ENCODE assay signal across 8 cellular contexts in genomic region chr1:226064168-226064815, GRCh38. TPM values are rescaled to one million over a fixed set of nuclear protein-coding genes. Genes with fewer than 3 reads are reported as not detected.
DNase-seq lines count a peak whose midpoint lies in the region; ATAC-seq and TF ChIP-seq lines count a peak whose summit lies in the region.

No MANE protein-coding gene starts in this region.

- ATAC-seq in HG03095 (IDR thresholded peaks at IDR 0.05; ENCODE audit: unreplicated experiment) = no peak
- ATAC-seq in GM19035 (IDR thresholded peaks at IDR 0.05; ENCODE audit: unreplicated experiment) = no peak

- no peak overlapping the region for H2BK12ac ChIP-seq in neuronal stem cell (ENCODE audit: low read length)

- H2BK5ac ChIP-seq in neuronal stem cell (ENCODE audit: low read length) = no peak overlapping the region

- H3K9ac ChIP-seq in HUES6 (ENCODE audit: low read length) (peak overlapping the region; percentile 100), neuronal stem cell (ENCODE audit: low read depth, low read length, poor library complexity) (no peak overlapping the region)

- no peaks in the 10 kb centered on the region for H3K9me3 ChIP-seq in HUES6 (ENCODE audit: control insufficient read depth, insufficient read depth, low read depth, low read length)
- H3K9me3 ChIP-seq in neuronal stem cell (replicated peaks in 1 of 2; ENCODE audit: control insufficient read depth in 2 of 2, insufficient read depth in 1 of 2, low read depth in 1 of 2, low read length in 2 of 2) = peaks cover 0 to 4% of the 10 kb centered on the region in 2 donors

- H3K27me3 ChIP-seq in HUES6 (ENCODE audit: control insufficient read depth, insufficient read depth, low read length) (no peaks in the 10 kb centered on the region), neuronal stem cell (ENCODE audit: control insufficient read depth in 3 of 3, insufficient read depth in 3 of 3, low read depth in 1 of 3, low read length in 3 of 3) (no peaks in the 10 kb centered on the region)

- H3K79me1 ChIP-seq in neuronal stem cell (ENCODE audit: low read depth, low read length) = peaks cover 3% of the 10 kb centered on the region

- H2AFZ ChIP-seq in neuronal stem cell (ENCODE audit: low read length) = no peak overlapping the region

- peak; percentile 63 for TF ChIP-seq CTCF in epithelial cell of esophagus (IDR thresholded peaks at IDR 0.05; ENCODE audit: insufficient read depth, low read depth, low read length, missing control alignments)

- peak; percentile 47 for DNase-seq in DMS114 treated with DMSO at 0.1 percent for 48 hours (lab: John Stamatoyannopoulos, UW; ENCODE audit: unreplicated experiment)
- DNase-seq in T-helper 22 cell (ENCODE audit: low read depth) = peak; percentile 4
- peak; percentile 39 for DNase-seq in epithelial cell of esophagus (ENCODE audit: low read depth)
- no peak for DNase-seq in neuronal stem cell (ENCODE audit: low spot score)
- no peak for DNase-seq in NOMO-1 treated with dmso at 0.1 percent for 144 hours (lab: John Stamatoyannopoulos, UW; ENCODE audit: unreplicated experiment)

- H3K4me2 ChIP-seq in neuronal stem cell (ENCODE audit: insufficient read depth, low read length, poor library complexity, severe bottlenecking) = no peak overlapping the region

- H4K8ac ChIP-seq in neuronal stem cell (ENCODE audit: low read depth, low read length) = no peak overlapping the region

- H3K4me3 ChIP-seq in HUES6 (ENCODE audit: low read depth, low read length) (peak overlapping the region; percentile 98), epithelial cell of esophagus (ENCODE audit: low read length) (peak overlapping the region; percentile 65), neuronal stem cell (ENCODE audit: low read length in 2 of 2) (peak overlapping the region; percentile 89 to 97)

- no peak overlapping the region for H2BK15ac ChIP-seq in neuronal stem cell (ENCODE audit: low read length)

- no CpG with 5 or more reads among the region's 13 CpGs for WGBS in neuronal stem cell (ENCODE audit: extremely low coverage in 2 of 2, insufficient read length in 2 of 2, insufficient replicate concordance in 1 of 2), 2 donors

- no peak overlapping the region for H3K4ac ChIP-seq in neuronal stem cell (ENCODE audit: low read length)

- H3K4me1 ChIP-seq in HUES6 (ENCODE audit: control insufficient read depth, insufficient read depth, low read length) = peaks cover 25% of the 10 kb centered on the region
- peaks cover 1 to 15% of the 10 kb centered on the region in 2 donors for H3K4me1 ChIP-seq in neuronal stem cell (ENCODE audit: control insufficient read depth in 2 of 2, insufficient read depth in 1 of 2, low read depth in 1 of 2, low read length in 2 of 2)

- H2AK5ac ChIP-seq in neuronal stem cell (ENCODE audit: low read depth, low read length) = no peak overlapping the region

- H4K91ac ChIP-seq in neuronal stem cell (ENCODE audit: low read depth, low read length, poor library complexity) = no peak overlapping the region

- H3K36me3 ChIP-seq in HUES6 (ENCODE audit: control insufficient read depth, insufficient read depth, low read length) = peaks cover 55% of the 10 kb centered on the region
- H3K36me3 ChIP-seq in neuronal stem cell (replicated peaks in 1 of 2; ENCODE audit: control insufficient read depth in 2 of 2, insufficient read depth in 2 of 2, low read length in 2 of 2) = peaks cover 11 to 54% of the 10 kb centered on the region in 2 donors

- H3K18ac ChIP-seq in neuronal stem cell (ENCODE audit: low read length) = no peak overlapping the region

- H3K27ac ChIP-seq in HUES6 (ENCODE audit: low read depth, low read length) (peak overlapping the region; percentile 100; the same call in 1 of the 2 replicates), neuronal stem cell (replicated peaks; ENCODE audit: low read length) (no peak overlapping the region)

- no peak overlapping the region for H2BK120ac ChIP-seq in neuronal stem cell (ENCODE audit: low read depth, low read length)

- no peak overlapping the region for H3K14ac ChIP-seq in neuronal stem cell (ENCODE audit: low read length)

- no peak overlapping the region for H3K23ac ChIP-seq in neuronal stem cell (ENCODE audit: low read depth, low read length, poor library complexity)

RNA-seq across cellular contexts. Expression of gene H3-3A, which starts 1.8 kb away (rescaled TPM):
- 2,556 TPM for polyA plus RNA-seq in neuronal stem cell (2013, experiment 1 of 2)
- polyA plus RNA-seq in neuronal stem cell (2013, experiment 2 of 2) = 2,683 TPM

Comparison
In these comparisons a context has a peak if more than half of its experiments do, and no peak if none do; other contexts are left out.
1. DNase-seq: peak in DMS114 treated with DMSO at 0.1 percent for 48 hours (single experiment), T-helper 22 cell (single experiment) and epithelial cell of esophagus (single experiment); none in neuronal stem cell (single experiment) and NOMO-1 treated with dmso at 0.1 percent for 144 hours (single experiment).
2. Peak in every context shown above with its lines, with median percentiles within 50 percentile points of each other: H3K4me3 ChIP-seq.